16 cellular contexts compared by ENCODE assay signal in the genomic region with DNA sequence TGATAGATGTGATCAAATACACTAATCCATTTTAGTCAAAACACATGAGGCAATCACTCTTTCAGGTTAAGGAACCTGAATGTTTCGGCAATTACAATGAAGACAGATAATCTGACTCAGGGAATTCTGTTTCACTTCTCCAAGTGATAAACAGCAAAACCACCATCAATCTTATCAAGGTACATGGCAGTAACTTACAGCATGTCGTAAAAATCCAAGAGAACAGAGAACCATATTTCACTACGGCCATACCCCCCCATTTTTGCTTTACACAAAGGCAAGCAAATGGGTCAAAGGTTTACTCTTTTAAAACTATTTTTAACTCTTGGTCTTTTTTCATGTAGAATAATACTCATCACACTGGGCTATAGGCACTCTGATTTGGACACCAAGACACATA.
DNase-seq lines count a peak whose midpoint lies in the region; ATAC-seq and TF ChIP-seq lines count a peak whose summit lies in the region.
"Had no signal": no experiment of that assay in that cellular context is flagged by ENCODE, and none has a peak within 500 bp of the region (broad histone marks: within the 10 kb centered on the region; RNA-seq: fewer than 3 reads in every experiment).

No MANE protein-coding gene starts in this region.

- H3K27ac ChIP-seq in VCaP (peak overlapping the region; percentile 23), hepatocyte (peak overlapping the region; percentile 65), GM23248 (no peak overlapping the region), substantia nigra (ENCODE audit: low read depth, low read length, poor library complexity, severe bottlenecking) (no peak overlapping the region)
- H3K27ac ChIP-seq: 22Rv1, A549, C4-2B had no signal

- no peak overlapping the region for H3K9ac ChIP-seq in GM23248

- H3K4me1 ChIP-seq in Caco-2 (peaks cover 57% of the 10 kb centered on the region), hepatocyte (ENCODE audit: insufficient read depth) (peaks cover 7% of the 10 kb centered on the region), GM23248 (ENCODE audit: insufficient read depth) (no peaks in the 10 kb centered on the region)

- H2AFZ ChIP-seq in hepatocyte (peak overlapping the region; percentile 20), GM23248 (no peak overlapping the region)

- DNase-seq in Caco-2: peak in 1 of 2 experiments; percentile 41
- DNase-seq in hepatocyte (ENCODE audit: low spot score): peak; percentile 46
- DNase-seq in type B pancreatic cell (ENCODE audit: extremely low spot score, unreplicated experiment): no peak
- DNase-seq in GM23248: no peak
- no peak for DNase-seq in substantia nigra (lab: John Stamatoyannopoulos, UW)
- DNase-seq: AML-193; Calu3; CD4-positive, alpha-beta memory T cell; DMS79 treated with DMSO at 0.1 percent for 48 hours; GF-D8; H9 had no signal

- H3K27me3 Mint-ChIP-seq in Caco-2 (ENCODE audit: insufficient read depth, unreplicated experiment) (no peaks in the 10 kb centered on the region), type B pancreatic cell (no peaks in the 10 kb centered on the region)

- H3K9me3 ChIP-seq in Caco-2: no peaks in the 10 kb centered on the region
- no peaks in the 10 kb centered on the region for H3K9me3 ChIP-seq in hepatocyte (ENCODE audit: low read depth)
- H3K9me3 ChIP-seq in GM23248 (ENCODE audit: low read depth): no peaks in the 10 kb centered on the region
- H3K9me3 ChIP-seq: A549 had no signal

- intact Hi-C loops in Caco-2 (cut with micrococcal nuclease; ENCODE audit: unreplicated experiment): no loop called here

- H3K79me2 ChIP-seq in hepatocyte: peaks cover 16% of the 10 kb centered on the region
- no peaks in the 10 kb centered on the region for H3K79me2 ChIP-seq in GM23248 (ENCODE audit: insufficient read depth)

- H3K4me1 Mint-ChIP-seq in Caco-2 (ENCODE audit: low read depth, unreplicated experiment): peaks cover 22% of the 10 kb centered on the region
- peaks cover 15% of the 10 kb centered on the region for H3K4me1 Mint-ChIP-seq in type B pancreatic cell (ENCODE audit: unreplicated experiment)
- H3K4me1 Mint-ChIP-seq: CD4-positive, alpha-beta memory T cell had no signal

- POLR2A ChIA-PET in Caco-2 (lab: Charles Lee): no interaction called here

- no peaks in the 10 kb centered on the region for H3F3A ChIP-seq in GM23248 (ENCODE audit: insufficient read depth)

- peaks cover 40% of the 10 kb centered on the region for H3K36me3 Mint-ChIP-seq in Caco-2 (ENCODE audit: insufficient read depth, unreplicated experiment)
- no peaks in the 10 kb centered on the region for H3K36me3 Mint-ChIP-seq in type B pancreatic cell
- H3K36me3 Mint-ChIP-seq: CD4-positive, alpha-beta memory T cell had no signal

- peak overlapping the region; percentile 29 for H3K4me3 Mint-ChIP-seq in Caco-2 (ENCODE audit: unreplicated experiment)
- H3K4me3 Mint-ChIP-seq in type B pancreatic cell: peak overlapping the region; percentile 38
- H3K4me3 Mint-ChIP-seq: CD4-positive, alpha-beta memory T cell; H9 had no signal

- in situ Hi-C loops in GM23248 (cut with MboI): no loop called here

- H3K36me3 ChIP-seq in Caco-2 (ENCODE audit: control insufficient read depth, insufficient read depth, low read length) (peaks cover 1% of the 10 kb centered on the region; the same call in 1 of the 2 replicates), hepatocyte (replicated peaks; ENCODE audit: insufficient read depth, low read depth) (no peaks in the 10 kb centered on the region), GM23248 (ENCODE audit: low read depth) (no peaks in the 10 kb centered on the region)

- no peak for ATAC-seq in HG03108 (IDR thresholded peaks at IDR 0.05; ENCODE audit: unreplicated experiment)
- ATAC-seq: A549 had no signal

- H3K27me3 ChIP-seq in Caco-2 (replicated peaks; ENCODE audit: control insufficient read depth, insufficient read depth, low read length) (no peaks in the 10 kb centered on the region), hepatocyte (no peaks in the 10 kb centered on the region), GM23248 (replicated peaks; ENCODE audit: insufficient read depth) (peaks cover 3% of the 10 kb centered on the region)

- no peaks in the 10 kb centered on the region for H3K9me2 ChIP-seq in hepatocyte (replicated peaks; ENCODE audit: insufficient read depth)
- H3K9me2 ChIP-seq in GM23248 (ENCODE audit: insufficient read depth): no peaks in the 10 kb centered on the region

- TF ChIP-seq CTCF in Caco-2 (IDR thresholded peaks at IDR 0.05; ENCODE audit: insufficient read depth in 1 of 2, low read depth in 1 of 2, low read length in 1 of 2, severe bottlenecking in 1 of 2, unreplicated experiment in 1 of 2) (no peak), VCaP (conservative IDR thresholded peaks at IDR 0.05) (no peak), hepatocyte (IDR thresholded peaks at IDR 0.05; ENCODE audit: poor library complexity) (no peak), type B pancreatic cell (conservative IDR thresholded peaks at IDR 0.05) (no peak)

- no peaks in the 10 kb centered on the region for H4K20me1 ChIP-seq in hepatocyte (ENCODE audit: insufficient read depth, poor library complexity, severe bottlenecking)
- no peaks in the 10 kb centered on the region for H4K20me1 ChIP-seq in GM23248 (ENCODE audit: insufficient read depth)

- H3K4me2 ChIP-seq in hepatocyte (peak overlapping the region; percentile 66), GM23248 (ENCODE audit: unreplicated experiment) (no peak overlapping the region)
- H3K4me2 ChIP-seq: A549 had no signal

- H3K4me3 ChIP-seq in Caco-2 (ENCODE audit: low read depth, low read length): no peak overlapping the region
- H3K4me3 ChIP-seq in hepatocyte: no peak overlapping the region
- no peak overlapping the region for H3K4me3 ChIP-seq in GM23248
- H3K4me3 ChIP-seq: A549 had no signal

- H3K27ac Mint-ChIP-seq in Caco-2 (ENCODE audit: unreplicated experiment) (no peak overlapping the region), type B pancreatic cell (peak overlapping the region; percentile 29)
- H3K27ac Mint-ChIP-seq: CD4-positive, alpha-beta memory T cell had no signal

- WGBS in hepatocyte (ENCODE audit: low lambda C conversion rate, missing lambda C conversion rate): 42% methylated on average over 3 of the region's 3 CpGs
- WGBS in GM23248 (ENCODE audit: low coverage in 1 of 2, low lambda C conversion rate in 2 of 2, missing lambda C conversion rate in 2 of 2), 2 experiments: 75 to 83% methylated on average over 3 of the region's 3 CpGs

- no TSS peak for BruUV-seq in Caco-2 (replicated peaks; lab: Mats Ljungman, UMichigan)

- CTCF ChIA-PET in Caco-2 (lab: Charles Lee): no interaction called here

- H3K9me3 Mint-ChIP-seq in Caco-2 (ENCODE audit: unreplicated experiment) (no peaks in the 10 kb centered on the region), type B pancreatic cell (no peaks in the 10 kb centered on the region)
- H3K9me3 Mint-ChIP-seq: CD4-positive, alpha-beta memory T cell; H9 had no signal

Comparison
In these comparisons a context has a peak if more than half of its experiments do, and no peak if none do; other contexts are left out.
1. H3K27ac ChIP-seq: peak in VCaP (single experiment) and hepatocyte (single experiment); none in GM23248 (single experiment) and substantia nigra (single experiment).